In genomic region chr1:39210649-39211048, GRCh38 we compare ENCODE assay signal across 20 cellular contexts. TPM values are rescaled to one million over a fixed set of nuclear protein-coding genes. Genes with fewer than 3 reads are reported as not detected.
A peak's percentile ranks its signal among the peaks of the same experiment; 100 is the strongest.
DNase-seq lines count a peak whose midpoint lies in the region; ATAC-seq, FAIRE-seq and TF ChIP-seq lines count a peak whose summit lies in the region.
"Had no signal": no experiment of that assay in that cellular context is flagged by ENCODE, and none has a peak within 500 bp of the region (broad histone marks: within the 10 kb centered on the region; RNA-seq: fewer than 3 reads in every experiment).

No MANE protein-coding gene starts in this region.

- no peak overlapping the region for H3K4me3 ChIP-seq in cardiac muscle cell
- H3K4me3 ChIP-seq in Loucy (ENCODE audit: low read length, poor library complexity, severe bottlenecking) = no peak overlapping the region
- no peak overlapping the region for H3K4me3 ChIP-seq in K562
- H3K4me3 ChIP-seq: GM23248 had no signal

- H3K4me1 ChIP-seq in cardiac muscle cell (ENCODE audit: low read depth) = peaks cover 36% of the 10 kb centered on the region
- H3K4me1 ChIP-seq in Loucy (ENCODE audit: insufficient read depth, low read length, poor library complexity, severe bottlenecking) = peaks cover 55% of the 10 kb centered on the region
- peaks cover 18 to 37% of the 10 kb centered on the region in 2 experiments for H3K4me1 ChIP-seq in K562 (replicated peaks in 1 of 2; ENCODE audit: control insufficient read depth in 2 of 2, insufficient read depth in 2 of 2, low read length in 2 of 2)

- H3K9me2 ChIP-seq in Loucy (replicated peaks; ENCODE audit: low read depth, low read length) = no peaks in the 10 kb centered on the region

- H3K9ac ChIP-seq in Loucy (ENCODE audit: low read depth, low read length, poor library complexity, severe bottlenecking) (no peak overlapping the region), K562 (ENCODE audit: insufficient read depth in 1 of 2, low read depth in 2 of 2, low read length in 2 of 2) (no peak overlapping the region)
- H3K9ac ChIP-seq: GM23248 had no signal

- peak overlapping the region in 7 of 10 donors; percentile 5 to 57 (median 25) for H3K27ac Mint-ChIP-seq in naive thymus-derived CD8-positive, alpha-beta T cell
- H3K27ac Mint-ChIP-seq: B cell had no signal

- no peak for FAIRE-seq in K562 (lab: Jason Lieb, UNC)
- FAIRE-seq: A204.1, D721Med, G401.6, GM12891 had no signal

- H3K27ac ChIP-seq in cardiac muscle cell = peak overlapping the region; percentile 93
- H3K27ac ChIP-seq in K562 (ENCODE audit: extremely low read depth, low read depth, low read length) = no peak overlapping the region
- H3K27ac ChIP-seq: GM23248 had no signal

- H3K4me1 Mint-ChIP-seq in naive thymus-derived CD8-positive, alpha-beta T cell = peaks cover 28 to 62% (median 46%) of the 10 kb centered on the region in 4 donors

- H3K36me3 Mint-ChIP-seq in naive thymus-derived CD8-positive, alpha-beta T cell = peaks cover 0 to 3% (median 0%) of the 10 kb centered on the region in 3 donors

- H3F3A ChIP-seq in Loucy (ENCODE audit: low read depth) = peaks cover 9% of the 10 kb centered on the region; the same call in 1 of the 2 replicates

- BruUV-seq in K562 (replicated peaks; lab: Mats Ljungman, UMichigan) = no TSS peak

- H3K36me3 ChIP-seq in cardiac muscle cell = no peaks in the 10 kb centered on the region
- no peaks in the 10 kb centered on the region for H3K36me3 ChIP-seq in Loucy (ENCODE audit: insufficient read depth, low read length)
- no peaks in the 10 kb centered on the region; the same call in 2 of the 3 replicates for H3K36me3 ChIP-seq in K562 (ENCODE audit: control insufficient read depth, insufficient read depth, low read length)

- in situ Hi-C loops in K562 (cut with MboI) = no loop called here

- 82% methylated on average over 3 of the region's 3 CpGs for WGBS in K562 (ENCODE audit: insufficient coverage, low coverage, missing lambda C conversion rate)

- no peak for TF ChIP-seq CTCF in cardiac muscle cell (IDR thresholded peaks at IDR 0.05; ENCODE audit: low read depth, low read length)
- no peak for TF ChIP-seq CTCF in Loucy (conservative IDR thresholded peaks at IDR 0.05; ENCODE audit: low read length)
- TF ChIP-seq CTCF in K562 (IDR thresholded peaks at IDR 0.05 in 2 of 3, conservative IDR thresholded peaks at IDR 0.05 in 1 of 3; ENCODE audit: insufficient read depth in 2 of 3, low read depth in 1 of 3, low read length in 3 of 3) = no peak

- CTCF ChIA-PET in K562 (lab: Yijun Ruan, JAX; ENCODE audit: low intra/inter-chr PET ratio) = no interaction called here

- ATAC-seq in left cardiac atrium (no peak), K562 (no peak)
- no peak for ATAC-seq in naive thymus-derived CD8-positive, alpha-beta T cell

- TF ChIP-seq POLR2A in K562 (conservative IDR thresholded peaks at IDR 0.05) = no peak

- TF ChIP-seq EP300 in K562 (IDR thresholded peaks at IDR 0.05; ENCODE audit: low read length) = no peak

- POLR2A ChIA-PET in K562 (lab: Yijun Ruan, JAX) = interaction anchor here (0.9 to 1.0 kb wide), 2 partner anchors 11 to 26 kb away, joined by 4 read pairs; no protein-coding TSS in a partner anchor
- POLR2A ChIA-PET in naive thymus-derived CD8-positive, alpha-beta T cell (lab: Charles Lee) = interaction anchor here (1.9 kb wide), 1 partner anchor 10 kb away, joined by 8 read pairs; no protein-coding TSS in a partner anchor

- TF ChIP-seq RAD21 in K562 (CRISPR knock-in tag; conservative IDR thresholded peaks at IDR 0.05 in 1 of 2, IDR thresholded peaks at IDR 0.05 in 1 of 2) = no peak

- peaks cover 0 to 5% (median 0%) of the 10 kb centered on the region in 9 donors for H3K9me3 Mint-ChIP-seq in naive thymus-derived CD8-positive, alpha-beta T cell

- no peak overlapping the region for H2AFZ ChIP-seq in Loucy (ENCODE audit: low read length)
- no peak overlapping the region for H2AFZ ChIP-seq in K562 (ENCODE audit: low read depth, low read length)
- H2AFZ ChIP-seq: GM23248 had no signal

- intact Hi-C loops in left cardiac atrium (cut with DNase I) (no loop called here), K562 (cut with micrococcal nuclease) (no loop called here)

- H3K4me2 ChIP-seq in Loucy (ENCODE audit: low read depth, low read length, poor library complexity, severe bottlenecking) (peak overlapping the region; percentile 13), K562 (ENCODE audit: insufficient read depth, low read length) (no peak overlapping the region)

- DNase-seq in cardiac muscle cell (ENCODE audit: low read depth in 1 of 2, low spot score in 1 of 2) (no peak), left cardiac atrium (no peak), K562 (ENCODE audit: extremely low read depth in 1 of 4, low spot score in 3 of 4) (no peak), foreskin melanocyte (no peak), NCI-H524 (lab: John Stamatoyannopoulos, UW) (no peak), NAMALWA (ENCODE audit: low spot score) (no peak)
- no peak for DNase-seq in naive thymus-derived CD8-positive, alpha-beta T cell
- DNase-seq: C1 segment of cervical spinal cord; CD4-positive, alpha-beta memory T cell; DMS153; DMS79 treated with DMSO at 0.1 percent for 48 hours; EL; GM23248; H7 had no signal

- no peaks in the 10 kb centered on the region for H3K27me3 Mint-ChIP-seq in naive thymus-derived CD8-positive, alpha-beta T cell
- H3K27me3 Mint-ChIP-seq: B cell; CD4-positive, alpha-beta memory T cell had no signal

- H4K20me1 ChIP-seq in Loucy (ENCODE audit: insufficient read depth, low read length, poor library complexity, severe bottlenecking) (peaks cover under 1% of the 10 kb centered on the region), K562 (replicated peaks; ENCODE audit: control insufficient read depth, insufficient read depth, low read length) (peaks cover 10% of the 10 kb centered on the region)

- no peaks in the 10 kb centered on the region for H3K27me3 ChIP-seq in cardiac muscle cell
- H3K27me3 ChIP-seq in Loucy (ENCODE audit: insufficient read depth, low read length, poor library complexity, severe bottlenecking) = no peaks in the 10 kb centered on the region
- H3K27me3 ChIP-seq in K562 (ENCODE audit: control insufficient read depth in 2 of 2, insufficient read depth in 2 of 2, low read length in 2 of 2) = no peaks in the 10 kb centered on the region; a peak in 1 of 5 replicates

- peaks cover 93% of the 10 kb centered on the region for H3K79me2 ChIP-seq in Loucy (ENCODE audit: insufficient read depth, low read length)
- peaks cover 82% of the 10 kb centered on the region for H3K79me2 ChIP-seq in K562 (ENCODE audit: control insufficient read depth, insufficient read depth, low read length)

- H3K9me1 ChIP-seq in K562 (ENCODE audit: control insufficient read depth, insufficient read depth, low read length) = no peaks in the 10 kb centered on the region

- H3K9me3 ChIP-seq in cardiac muscle cell (ENCODE audit: low read depth) (no peaks in the 10 kb centered on the region), Loucy (ENCODE audit: insufficient read depth, low read depth, low read length) (no peaks in the 10 kb centered on the region; the same call in 1 of the 2 replicates), K562 (replicated peaks; ENCODE audit: control insufficient read depth, insufficient read depth, low read depth, low read length) (no peaks in the 10 kb centered on the region)

- peak overlapping the region in 1 of 10 donors; percentile 51 for H3K4me3 Mint-ChIP-seq in naive thymus-derived CD8-positive, alpha-beta T cell
- H3K4me3 Mint-ChIP-seq: B cell had no signal

RNA-seq across cellular contexts. Expression of gene MACF1, which starts 6.2 kb away (rescaled TPM):
- total RNA-seq in cardiac muscle cell (146 and 261 TPM in 2 replicates), left cardiac atrium (100 to 1,000 TPM; 263 to 280 TPM), K562 (2014; rRNA removed) (147 and 152 TPM in 2 replicates), K562 (2014; rRNA removed; fragmentation: Illumina TruSeq; extraction: Trizol) (149 and 159 TPM in 2 replicates), K562 (2015; rRNA removed; fragmentation: Illumina TruSeq; extraction: Trizol) (223 and 232 TPM in 2 replicates), K562 (2021) (175 and 200 TPM in 2 replicates)
- polyA plus RNA-seq in cardiac muscle cell (80.4 and 144 TPM in 2 replicates), K562 (2011; rRNA removed) (71.6 and 72.1 TPM in 2 replicates), K562 (2014; fragmentation: Illumina TruSeq; extraction: Trizol) (99.7 and 112 TPM in 2 replicates), K562 (2014; fragmentation: Nextera tagmentation; extraction: Ambion mirVana) (10 to 100 TPM; 13.2 to 21.2 TPM), K562 (2014; rRNA removed) (86.1 and 96.3 TPM in 2 replicates)
- total RNA-seq in K562 (2011; cell fraction: chromatin; rRNA removed; ENCODE audit: low replicate concordance) = 567 and 1,155 TPM in 2 replicates
- 256 and 329 TPM in 2 replicates for total RNA-seq in K562 (2011; cell fraction: nucleolus; rRNA removed)
- 400 and 459 TPM in 2 replicates for total RNA-seq in K562 (2011; cell fraction: nucleoplasm; rRNA removed)
- 35.7 and 47.7 TPM in 2 replicates for polyA plus RNA-seq in K562 (2011; cell fraction: cytosol; rRNA removed)
- polyA plus RNA-seq in K562 (2011; cell fraction: nucleus; rRNA removed) = 255 and 292 TPM in 2 replicates
- polyA plus RNA-seq in K562 (2012) = 97.8 and 152 TPM in 2 replicates
- polyA minus RNA-seq in K562 (2011; rRNA and poly(A)+ RNA removed) = 480 TPM in 2 replicates
- 137 and 164 TPM in 2 replicates for polyA minus RNA-seq in K562 (2011; cell fraction: cytosol; rRNA and poly(A)+ RNA removed)
- 348 and 753 TPM in 2 replicates for polyA minus RNA-seq in K562 (2011; cell fraction: nucleus; rRNA and poly(A)+ RNA removed)
- 100 to 1,000 TPM; 215 to 222 TPM for total RNA-seq in naive thymus-derived CD8-positive, alpha-beta T cell
- polyA plus RNA-seq in naive thymus-derived CD8-positive, alpha-beta T cell = 10 to 100 TPM; 13.4 to 60.8 (median 14.7) TPM
